8 cellular contexts compared by ENCODE assay signal in genomic region chr22:33210129-33210784, GRCh38.
DNase-seq lines count a peak whose midpoint lies in the region; ATAC-seq, FAIRE-seq and TF ChIP-seq lines count a peak whose summit lies in the region.

No MANE protein-coding gene starts in this region.

- intact Hi-C loops in HepG2 (cut with micrococcal nuclease; ENCODE audit: unreplicated experiment), result no loop called here
- intact Hi-C loops in gastrocnemius medialis (cut with DNase I; ENCODE audit: low total_unique reads), result no loop called here

- POLR2A ChIA-PET in HepG2 (lab: Yijun Ruan, JAX), result no interaction called here

- no peaks in the 10 kb centered on the region for H3K36me3 ChIP-seq in HepG2 (replicated peaks in 1 of 2; ENCODE audit: control insufficient read depth in 1 of 2, insufficient read depth in 2 of 2, low read length in 2 of 2)
- H3K36me3 ChIP-seq in gastrocnemius medialis, result no peaks in the 10 kb centered on the region

- ATAC-seq in HepG2, result peak; percentile 95
- ATAC-seq in gastrocnemius medialis, result no peak

- FAIRE-seq in HepG2 (lab: Jason Lieb, UNC), result peak; percentile 87

- H3K4me1 ChIP-seq in HepG2 (ENCODE audit: insufficient read depth, low read length) (no peaks in the 10 kb centered on the region), gastrocnemius medialis (no peaks in the 10 kb centered on the region)

- TF ChIP-seq CTCF in HFF-Myc (IDR thresholded peaks at IDR 0.05; ENCODE audit: low read depth, low read length, missing control alignments) (peak; percentile 65), HepG2 (CRISPR knock-in tag; IDR thresholded peaks at IDR 0.05) (peak; percentile 81), gastrocnemius medialis (IDR thresholded peaks at IDR 0.05 in 4 of 5, conservative IDR thresholded peaks at IDR 0.05 in 1 of 5) (no peak)

- TF ChIP-seq EP300 in HepG2 (IDR thresholded peaks at IDR 0.05; ENCODE audit: low read depth in 2 of 2, low read length in 2 of 2) (no peak), HepG2 (CRISPR knock-in tag; IDR thresholded peaks at IDR 0.05; ENCODE audit: borderline replicate concordance) (no peak)

- no peaks in the 10 kb centered on the region for H3K9me3 ChIP-seq in HepG2 (ENCODE audit: low read length)
- H3K9me3 ChIP-seq in gastrocnemius medialis, result no peaks in the 10 kb centered on the region

- CTCF ChIA-PET in HepG2 (lab: Yijun Ruan, JAX; ENCODE audit: low intra/inter-chr PET ratio, low total read pairs), result interaction anchor here (1.6 kb wide), 1 partner anchor 192 kb away, joined by 11 read pairs; no protein-coding TSS in a partner anchor

- peak overlapping the region; percentile 44; the same call in 1 of the 2 replicates for H3K4me2 ChIP-seq in HepG2 (ENCODE audit: low read depth, low read length)

- H3K27ac ChIP-seq in HepG2 (ENCODE audit: extremely low read length, insufficient read depth, low read length) (no peak overlapping the region), gastrocnemius medialis (no peak overlapping the region)

- no peaks in the 10 kb centered on the region for H3K79me2 ChIP-seq in HepG2 (ENCODE audit: insufficient read depth, low read length)

- no TSS peak for BruUV-seq in HepG2 (replicated peaks; lab: Mats Ljungman, UMichigan)

- no peaks in the 10 kb centered on the region for H4K20me1 ChIP-seq in HepG2 (ENCODE audit: insufficient read depth, low read length)

- TF ChIP-seq RAD21 in HepG2 (CRISPR knock-in tag; IDR thresholded peaks at IDR 0.05), result peak; percentile 58

- H3K4me3 ChIP-seq in HFF-Myc (replicated peaks; ENCODE audit: low read depth, low read length) (no peak overlapping the region), HepG2 (replicated peaks in 1 of 3; ENCODE audit: insufficient read depth in 1 of 3, low read depth in 2 of 3, low read length in 3 of 3) (no peak overlapping the region), gastrocnemius medialis (no peak overlapping the region)

- in situ Hi-C loops in T47D (cut with HindIII; ENCODE audit: low pct_unique_long_range_greater_than_20kb, low sequenced_read_pairs), result no loop called here
- in situ Hi-C loops in HepG2 (cut with HindIII; ENCODE audit: extremely low pct_ligation_motif_present, low pct_unique_long_range_greater_than_20kb), result loop anchor here (25.0 kb wide), 2 partner anchors 548 to 673 kb away; no protein-coding TSS in a partner anchor
- in situ Hi-C loops in gastrocnemius medialis (cut with MboI; ENCODE audit: low sequenced_read_pairs in 4 of 4), result no loop called here

- no peak overlapping the region for H2AFZ ChIP-seq in HepG2 (ENCODE audit: low read length)

- H3K27me3 ChIP-seq in HepG2 (ENCODE audit: control insufficient read depth in 1 of 2, insufficient read depth in 2 of 2, low read length in 2 of 2), result peaks cover 0 to 36% of the 10 kb centered on the region in 2 experiments; a peak in 2 of 5 replicates
- no peaks in the 10 kb centered on the region for H3K27me3 ChIP-seq in gastrocnemius medialis

- H3K9ac ChIP-seq in HepG2 (ENCODE audit: insufficient read depth, low read depth, low read length), result no peak overlapping the region

- TF ChIP-seq POLR2A in HepG2 (IDR thresholded peaks at IDR 0.05; ENCODE audit: insufficient read depth in 1 of 2, low read depth in 2 of 2, low read length in 2 of 2) (no peak), gastrocnemius medialis (IDR thresholded peaks at IDR 0.05) (no peak)

- DNase-seq in DMS 273 treated with DMSO at 0.1 percent for 48 hours (lab: John Stamatoyannopoulos, UW) (peak; percentile 7), HFF-Myc (ENCODE audit: extremely low read depth, low read depth) (peak; percentile 11), NCI-H82 treated with DMSO at 0.1 percent for 48 hours (lab: John Stamatoyannopoulos, UW; ENCODE audit: unreplicated experiment) (peak; percentile 10), T47D (ENCODE audit: low read depth in 1 of 2, low spot score in 1 of 2) (peak; percentile 33 to 42), HepG2 (ENCODE audit: low spot score) (peak; percentile 47), gastrocnemius medialis (no peak), NK-92 (lab: John Stamatoyannopoulos, UW; ENCODE audit: unreplicated experiment) (no peak)
- no peak for DNase-seq in activated CD4-positive, CD25-positive, alpha-beta regulatory T cell (lab: John Stamatoyannopoulos, UW)

- WGBS in HepG2 (ENCODE audit: low lambda C conversion rate), result 17% methylated on average over 14 of the region's 19 CpGs

TF ChIP-seq in HepG2, 621 proteins besides CTCF, POLR2A, EP300 and RAD21:
- TF ChIP-seq KLF16 (CRISPR knock-in tag; IDR thresholded peaks at IDR 0.05) (0 out of 4 replicates have a peak, but pooled peaks of 1 of the 2 experiments have one; percentile 29), ZNF10 (CRISPR knock-in tag; IDR thresholded peaks at IDR 0.05; ENCODE audit: borderline replicate concordance, low read depth) (0 out of 2 replicates have a peak, but pooled peaks have one; percentile 66), NRL (CRISPR knock-in tag; IDR thresholded peaks at IDR 0.05; ENCODE audit: borderline replicate concordance) (no peak), XRCC5 (optimal IDR thresholded peaks at IDR 0.05; ENCODE audit: low read length) (peak; percentile 64), ZNF891 (CRISPR knock-in tag; IDR thresholded peaks at IDR 0.05) (0 out of 2 replicates have a peak, but pooled peaks have one; percentile 36), ESRRA (CRISPR knock-in tag; IDR thresholded peaks at IDR 0.05; ENCODE audit: low read depth) (peak; percentile 78; the same call in 1 of the 2 replicates), ZNF280B (CRISPR knock-in tag; IDR thresholded peaks at IDR 0.05; ENCODE audit: borderline replicate concordance) (0 out of 2 replicates have a peak, but pooled peaks have one; percentile 28), STAG1 (CRISPR knock-in tag; IDR thresholded peaks at IDR 0.05) (peak; percentile 75), HNF4A (CRISPR knock-in tag; IDR thresholded peaks at IDR 0.05) (0 out of 2 replicates have a peak, but pooled peaks have one; percentile 19), ZNF761 (CRISPR knock-in tag; conservative IDR thresholded peaks at IDR 0.05) (no peak), HNF4G (IDR thresholded peaks at IDR 0.05; ENCODE audit: borderline replicate concordance, low read depth, low read length) (no peak), HNF4G (CRISPR knock-in tag; IDR thresholded peaks at IDR 0.05; ENCODE audit: borderline replicate concordance, low read depth) (0 out of 2 replicates have a peak, but pooled peaks have one; percentile 28), SMC3 (IDR thresholded peaks at IDR 0.05; ENCODE audit: low read length) (peak; percentile 31; the same call in 1 of the 2 replicates), ZNF138 (CRISPR knock-in tag; IDR thresholded peaks at IDR 0.05; ENCODE audit: low read depth) (no peak), NFKB2 (CRISPR knock-in tag; IDR thresholded peaks at IDR 0.05; ENCODE audit: borderline replicate concordance) (0 out of 2 replicates have a peak, but pooled peaks have one; percentile 31)

Comparison
In these comparisons a context has a peak if more than half of its experiments do, and no peak if none do; other contexts are left out.
1. DNase-seq: peak in DMS 273 treated with DMSO at 0.1 percent for 48 hours (single experiment), HFF-Myc (single experiment), NCI-H82 treated with DMSO at 0.1 percent for 48 hours (single experiment), T47D (2 of 2) and HepG2 (single experiment); none in gastrocnemius medialis (0 of 2), NK-92 (single experiment) and activated CD4-positive, CD25-positive, alpha-beta regulatory T cell (0 of 4).
2. CTCF ChIP-seq: peak in HFF-Myc (single experiment) and HepG2 (single experiment); none in gastrocnemius medialis (0 of 5).